ENCODE assay signal across 16 cellular contexts in genomic region chr12:67519824-67520433, GRCh38.
A peak's percentile ranks its signal among the peaks of the same experiment; 100 is the strongest.
DNase-seq lines count a peak whose midpoint lies in the region; ATAC-seq and TF ChIP-seq lines count a peak whose summit lies in the region.
"Had no signal": no experiment of that assay in that cellular context is flagged by ENCODE, and none has a peak within 500 bp of the region (broad histone marks: within the 10 kb centered on the region; RNA-seq: fewer than 3 reads in every experiment).

No MANE protein-coding gene starts in this region.

- peak; percentile 73 for TF ChIP-seq EP300 in Ishikawa (IDR thresholded peaks at IDR 0.05; ENCODE audit: borderline replicate concordance)

- no peak overlapping the region for H4K8ac ChIP-seq in neuronal stem cell (ENCODE audit: low read depth, low read length)

- H3K9ac ChIP-seq in neuronal stem cell (ENCODE audit: low read depth, low read length, poor library complexity), result no peak overlapping the region

- H2BK5ac ChIP-seq in neuronal stem cell (ENCODE audit: low read length), result no peak overlapping the region

- H3K23ac ChIP-seq in neuronal stem cell (ENCODE audit: low read depth, low read length, poor library complexity), result no peak overlapping the region

- no peak overlapping the region for H3K18ac ChIP-seq in neuronal stem cell (ENCODE audit: low read length)

- H2BK15ac ChIP-seq in neuronal stem cell (ENCODE audit: low read length), result no peak overlapping the region

- no peak overlapping the region for H3K4me2 ChIP-seq in neuronal stem cell (ENCODE audit: insufficient read depth, low read length, poor library complexity, severe bottlenecking)

- WGBS in neuronal stem cell (ENCODE audit: extremely low coverage in 2 of 2, insufficient read length in 2 of 2, insufficient replicate concordance in 1 of 2), 2 donors, result no CpG with 5 or more reads among the region's 5 CpGs

- H2AFZ ChIP-seq in neuronal stem cell (ENCODE audit: low read length), result no peak overlapping the region

- peaks cover 0 to 7% (median 0%) of the 10 kb centered on the region in 3 experiments for H3K27me3 ChIP-seq in neuronal stem cell (ENCODE audit: control insufficient read depth in 3 of 3, insufficient read depth in 3 of 3, low read depth in 1 of 3, low read length in 3 of 3)
- H3K27me3 ChIP-seq: MG63 had no signal

- H4K91ac ChIP-seq in neuronal stem cell (ENCODE audit: low read depth, low read length, poor library complexity), result no peak overlapping the region

- no peak overlapping the region for H3K4ac ChIP-seq in neuronal stem cell (ENCODE audit: low read length)

- H3K36me3 ChIP-seq in neuronal stem cell (replicated peaks in 1 of 2; ENCODE audit: control insufficient read depth in 2 of 2, insufficient read depth in 2 of 2, low read length in 2 of 2), result no peaks in the 10 kb centered on the region
- H3K36me3 ChIP-seq: MG63 had no signal

- peaks cover 0 to 5% of the 10 kb centered on the region in 2 donors for H3K4me1 ChIP-seq in neuronal stem cell (ENCODE audit: control insufficient read depth in 2 of 2, insufficient read depth in 1 of 2, low read depth in 1 of 2, low read length in 2 of 2)

- no peak overlapping the region for H3K14ac ChIP-seq in neuronal stem cell (ENCODE audit: low read length)

- H3K27ac ChIP-seq in neuronal stem cell (replicated peaks; ENCODE audit: low read length), result no peak overlapping the region

- no peak for ATAC-seq in left lobe of liver
- ATAC-seq: activated T-helper 17 cell treated with anti-CD3 and anti-CD28 coated beads, Interleukin-2, amount 50 U/mL, for 72 hours; Panc1; sciatic nerve had no signal

- no peaks in the 10 kb centered on the region for H3K79me1 ChIP-seq in neuronal stem cell (ENCODE audit: low read depth, low read length)

- no peak overlapping the region for H3K4me3 ChIP-seq in neuronal stem cell (ENCODE audit: low read length in 2 of 2)
- H3K4me3 ChIP-seq: MG63 had no signal

- peak; percentile 25; the same call in 1 of the 2 replicates for TF ChIP-seq RAD21 in Ishikawa (IDR thresholded peaks at IDR 0.05; ENCODE audit: low read depth)

- H2AK5ac ChIP-seq in neuronal stem cell (ENCODE audit: low read depth, low read length), result no peak overlapping the region

- no peak overlapping the region for H2BK120ac ChIP-seq in neuronal stem cell (ENCODE audit: low read depth, low read length)

- DNase-seq in NCI-H2107 (lab: John Stamatoyannopoulos, UW) (peak; percentile 50), cerebellar cortex (ENCODE audit: low spot score) (peak; percentile 89), neuronal stem cell (ENCODE audit: low spot score) (peak; percentile 20), left lobe of liver (ENCODE audit: low spot score) (no peak), 8988T (no peak), NOMO-1 treated with dmso at 0.1 percent for 144 hours (lab: John Stamatoyannopoulos, UW; ENCODE audit: unreplicated experiment) (no peak)
- DNase-seq in activated CD4-positive, alpha-beta T cell treated with anti-CD3 and anti-CD28 coated beads for 4 hours, result no peak
- DNase-seq: foreskin melanocyte; kidney; stimulated activated CD4-positive, alpha-beta T cell treated with anti-CD3 and anti-CD28 coated beads, Interleukin-2, amount 100 ng/mL, for 24 hours; SW 1271 had no signal

- H3K9me3 ChIP-seq in neuronal stem cell (replicated peaks in 1 of 2; ENCODE audit: control insufficient read depth in 2 of 2, insufficient read depth in 1 of 2, low read depth in 1 of 2, low read length in 2 of 2), result no peaks in the 10 kb centered on the region
- H3K9me3 ChIP-seq: MG63 had no signal

- H2BK12ac ChIP-seq in neuronal stem cell (ENCODE audit: low read length), result no peak overlapping the region

TF ChIP-seq in Ishikawa, 13 proteins besides CTCF, POLR2A, EP300 and RAD21:
- TF ChIP-seq YY1 (IDR thresholded peaks at IDR 0.05; ENCODE audit: low read depth) (peak; percentile 65; the same call in 1 of the 2 replicates), NFIC (IDR thresholded peaks at IDR 0.05) (peak; percentile 81), USF1 (IDR thresholded peaks at IDR 0.05) (no peak), EGR1 (IDR thresholded peaks at IDR 0.05) (no peak), REST (IDR thresholded peaks at IDR 0.05; ENCODE audit: low read depth) (no peak), CREB1 (IDR thresholded peaks at IDR 0.05; ENCODE audit: low read depth) (no peak), TEAD4 (IDR thresholded peaks at IDR 0.05) (peak; percentile 69), ZBTB7A (IDR thresholded peaks at IDR 0.05; ENCODE audit: low read depth) (no peak), TAF1 (IDR thresholded peaks at IDR 0.05; ENCODE audit: low read depth) (no peak), FOXM1 (IDR thresholded peaks at IDR 0.05; ENCODE audit: borderline replicate concordance, low read depth) (no peak), MAX (IDR thresholded peaks at IDR 0.05) (peak; percentile 52), TCF12 (IDR thresholded peaks at IDR 0.05; ENCODE audit: low read depth) (peak; percentile 72; the same call in 1 of the 2 replicates), CEBPB (IDR thresholded peaks at IDR 0.05) (no peak)

Comparison
In these comparisons a context has a peak if more than half of its experiments do, and no peak if none do; other contexts are left out.
1. DNase-seq: peak in NCI-H2107 (single experiment), cerebellar cortex (single experiment) and neuronal stem cell (single experiment); none in activated CD4-positive, alpha-beta T cell treated with anti-CD3 and anti-CD28 coated beads for 4 hours (0 of 2), left lobe of liver (single experiment), 8988T (single experiment) and NOMO-1 treated with dmso at 0.1 percent for 144 hours (single experiment).